In genomic region chr17:34390649-34391048, GRCh38 we compare ENCODE assay signal across 29 cellular contexts.
"Had no signal": no experiment of that assay in that cellular context is flagged by ENCODE, and none has a peak within 500 bp of the region (broad histone marks: within the 10 kb centered on the region; RNA-seq: fewer than 3 reads in every experiment).

No MANE protein-coding gene starts in this region.

- H3K79me2 ChIP-seq: parathyroid adenoma had no signal

- H3K27ac Mint-ChIP-seq: activated naive CD4-positive, alpha-beta T cell treated with anti-CD3 and anti-CD28 coated beads for 36 hours; activated naive CD8-positive, alpha-beta T cell treated with anti-CD3 and anti-CD28 coated beads for 36 hours; immature natural killer cell; naive thymus-derived CD8-positive, alpha-beta T cell; stimulated activated effector memory CD8-positive, alpha-beta T cell treated with anti-CD3 and anti-CD28 coated beads, Interleukin-12 subunit alpha, Interleukin-12 subunit beta, amount 100 ng/mL, for 72 hours had no signal

- H3K4me3 Mint-ChIP-seq: activated CD4-positive, alpha-beta memory T cell treated with anti-CD3 and anti-CD28 coated beads, Interleukin-2, amount 10 ng/mL, durations not matched to agents 7 days and 5 days; activated CD4-positive, alpha-beta T cell treated with anti-CD3 and anti-CD28 coated beads, Interleukin-2, amount 10 ng/mL, durations not matched to agents 7 days and 5 days; activated naive CD4-positive, alpha-beta T cell treated with anti-CD3 and anti-CD28 coated beads for 36 hours; activated naive CD8-positive, alpha-beta T cell treated with anti-CD3 and anti-CD28 coated beads for 36 hours; immature natural killer cell; naive thymus-derived CD8-positive, alpha-beta T cell; neural crest cell; stimulated activated effector memory CD8-positive, alpha-beta T cell treated with anti-CD3 and anti-CD28 coated beads, Interleukin-12 subunit alpha, Interleukin-12 subunit beta, amount 100 ng/mL, for 72 hours had no signal

- H3K36me3 Mint-ChIP-seq: activated naive CD8-positive, alpha-beta T cell treated with anti-CD3 and anti-CD28 coated beads for 36 hours; immature natural killer cell; naive thymus-derived CD8-positive, alpha-beta T cell; stimulated activated effector memory CD8-positive, alpha-beta T cell treated with anti-CD3 and anti-CD28 coated beads, Interleukin-12 subunit alpha, Interleukin-12 subunit beta, amount 100 ng/mL, for 72 hours had no signal

- H2AFZ ChIP-seq: parathyroid adenoma had no signal

- H3K27me3 ChIP-seq: body of pancreas, sigmoid colon, upper lobe of right lung had no signal

- ATAC-seq: body of pancreas; gastroesophageal sphincter; naive thymus-derived CD8-positive, alpha-beta T cell; psoas muscle; stimulated activated effector memory CD8-positive, alpha-beta T cell treated with anti-CD3 and anti-CD28 coated beads, Interleukin-12 subunit alpha, Interleukin-12 subunit beta, amount 100 ng/mL, for 72 hours; upper lobe of right lung had no signal

- FAIRE-seq: colon, endothelial cell of umbilical vein, small intestine had no signal

- H3K36me3 ChIP-seq: adrenal gland, gastroesophageal sphincter, sigmoid colon, stomach, tibial artery, upper lobe of right lung had no signal

- H3K9ac ChIP-seq: parathyroid adenoma had no signal

- H3K4me3 ChIP-seq: adrenal gland, body of pancreas, dorsolateral prefrontal cortex, gastroesophageal sphincter, psoas muscle, sigmoid colon, stomach, tibial artery, upper lobe of right lung had no signal

- H3K27ac ChIP-seq: adrenal gland, body of pancreas, dorsolateral prefrontal cortex, gastroesophageal sphincter, parathyroid adenoma, psoas muscle, sigmoid colon, stomach, tibial artery, upper lobe of right lung had no signal

- H3K9me3 Mint-ChIP-seq: activated CD4-positive, alpha-beta memory T cell treated with anti-CD3 and anti-CD28 coated beads, Interleukin-2, amount 10 ng/mL, durations not matched to agents 7 days and 5 days; activated CD4-positive, alpha-beta T cell treated with anti-CD3 and anti-CD28 coated beads, Interleukin-2, amount 10 ng/mL, durations not matched to agents 7 days and 5 days; activated naive CD4-positive, alpha-beta T cell treated with anti-CD3 and anti-CD28 coated beads for 36 hours; activated naive CD8-positive, alpha-beta T cell treated with anti-CD3 and anti-CD28 coated beads for 36 hours; immature natural killer cell; naive thymus-derived CD8-positive, alpha-beta T cell; neural crest cell; stimulated activated effector memory CD8-positive, alpha-beta T cell treated with anti-CD3 and anti-CD28 coated beads, Interleukin-12 subunit alpha, Interleukin-12 subunit beta, amount 100 ng/mL, for 72 hours had no signal

- H3K9me3 ChIP-seq: adrenal gland, body of pancreas, gastroesophageal sphincter, psoas muscle, sigmoid colon, stomach, tibial artery, upper lobe of right lung had no signal

- H3K4me1 Mint-ChIP-seq: neural crest cell had no signal

- DNase-seq: activated CD4-positive, alpha-beta memory T cell treated with anti-CD3 and anti-CD28 coated beads, Interleukin-2, amount 10 ng/mL, durations not matched to agents 7 days and 5 days; activated CD4-positive, alpha-beta T cell treated with anti-CD3 and anti-CD28 coated beads for 1 hour; activated CD4-positive, alpha-beta T cell treated with anti-CD3 and anti-CD28 coated beads, Interleukin-2, amount 10 ng/mL, durations not matched to agents 7 days and 5 days; activated effector memory CD4-positive, alpha-beta T cell treated with anti-CD3 and anti-CD28 coated beads, Interleukin-2, amount 50 U/mL, for 16 hours; activated naive CD4-positive, alpha-beta T cell treated with anti-CD3 and anti-CD28 coated beads for 36 hours; activated naive CD8-positive, alpha-beta T cell treated with anti-CD3 and anti-CD28 coated beads for 36 hours; adrenal gland; aorta; body of pancreas; dorsolateral prefrontal cortex; effector memory CD4-positive, alpha-beta T cell; hippocampal formation; immature natural killer cell; naive thymus-derived CD8-positive, alpha-beta T cell; nucleus accumbens; psoas muscle; sigmoid colon; small intestine; stimulated activated CD4-positive, alpha-beta T cell treated with anti-CD3 and anti-CD28 coated beads, Interleukin-4, amount 100 ng/mL, for 24 hours; stomach; T-helper 2 cell; tibial artery; upper lobe of right lung had no signal

- H3K4me1 ChIP-seq: adrenal gland, body of pancreas, gastroesophageal sphincter, parathyroid adenoma, psoas muscle, sigmoid colon, upper lobe of right lung had no signal
